In genomic region chr20:50900261-50900660, GRCh38 we compare ENCODE assay signal across 13 cellular contexts. TPM values are rescaled to one million over a fixed set of nuclear protein-coding genes. Genes with fewer than 3 reads are reported as not detected.
DNase-seq lines count a peak whose midpoint lies in the region; ATAC-seq, FAIRE-seq and TF ChIP-seq lines count a peak whose summit lies in the region.
"Had no signal": no experiment of that assay in that cellular context is flagged by ENCODE, and none has a peak within 500 bp of the region (broad histone marks: within the 10 kb centered on the region; RNA-seq: fewer than 3 reads in every experiment).

No MANE protein-coding gene starts in this region.

- H3F3A ChIP-seq in PC-3 (ENCODE audit: low read length, unreplicated experiment): no peaks in the 10 kb centered on the region

- no peak overlapping the region for H3K27ac ChIP-seq in HEK293 (ENCODE audit: extremely low read depth, low read depth, low read length)
- no peak overlapping the region for H3K27ac ChIP-seq in PC-3 (ENCODE audit: low read length)
- H3K27ac ChIP-seq in endothelial cell of umbilical vein (ENCODE audit: insufficient read depth, low read depth, low read length): no peak overlapping the region

- no peaks in the 10 kb centered on the region for H3K9me1 ChIP-seq in endothelial cell of umbilical vein (replicated peaks; ENCODE audit: control insufficient read depth, extremely low read depth, insufficient read depth, low read length)

- no peaks in the 10 kb centered on the region for H3K9me3 ChIP-seq in HEK293 (ENCODE audit: control insufficient read depth, insufficient read depth, low read depth, low read length)
- no peaks in the 10 kb centered on the region for H3K9me3 ChIP-seq in PC-3 (ENCODE audit: low read length)
- no peaks in the 10 kb centered on the region for H3K9me3 ChIP-seq in endothelial cell of umbilical vein (replicated peaks; ENCODE audit: control insufficient read depth, insufficient read depth, low read length)
- H3K9me3 ChIP-seq in HAP-1: no peaks in the 10 kb centered on the region

- peaks cover 51% of the 10 kb centered on the region for H3K79me2 ChIP-seq in PC-3 (ENCODE audit: low read length)
- peaks cover 62% of the 10 kb centered on the region for H3K79me2 ChIP-seq in endothelial cell of umbilical vein (ENCODE audit: control insufficient read depth, insufficient read depth, low read length)

- FAIRE-seq in endothelial cell of umbilical vein (lab: Jason Lieb, UNC): no peak
- FAIRE-seq in GM12892 (lab: Jason Lieb, UNC): no peak
- FAIRE-seq: D721Med, GM18507 had no signal

- intact Hi-C loops in PC-3 (cut with micrococcal nuclease): no loop called here
- intact Hi-C loops in endothelial cell of umbilical vein (cut with micrococcal nuclease): no loop called here

- H3K4me3 ChIP-seq in HEK293 (ENCODE audit: low read depth, low read length): no peak overlapping the region
- H3K4me3 ChIP-seq in PC-3 (ENCODE audit: low read length): no peak overlapping the region
- H3K4me3 ChIP-seq in endothelial cell of umbilical vein (replicated peaks in 1 of 3; ENCODE audit: insufficient read depth in 1 of 3, low read depth in 1 of 3, low read length in 3 of 3): no peak overlapping the region
- H3K4me3 ChIP-seq in HAP-1: no peak overlapping the region
- H3K4me3 ChIP-seq: GM23338 had no signal

- H3K27me3 ChIP-seq in PC-3 (ENCODE audit: low read length): no peaks in the 10 kb centered on the region
- no peaks in the 10 kb centered on the region for H3K27me3 ChIP-seq in endothelial cell of umbilical vein (ENCODE audit: control insufficient read depth in 2 of 2, insufficient read depth in 2 of 2, low read length in 2 of 2)
- no peaks in the 10 kb centered on the region for H3K27me3 ChIP-seq in HAP-1 (ENCODE audit: low read depth)

- H3K9ac ChIP-seq in PC-3 (ENCODE audit: low read length): no peak overlapping the region
- no peak overlapping the region for H3K9ac ChIP-seq in endothelial cell of umbilical vein (replicated peaks; ENCODE audit: extremely low read depth, insufficient read depth, low read length)

- H3K4me2 ChIP-seq in PC-3 (ENCODE audit: low read length) (no peak overlapping the region), endothelial cell of umbilical vein (ENCODE audit: insufficient read depth, low read length) (no peak overlapping the region)
- H3K4me2 ChIP-seq: GM23338 had no signal

- H2AFZ ChIP-seq in PC-3 (ENCODE audit: low read length) (no peak overlapping the region), endothelial cell of umbilical vein (ENCODE audit: low read depth, low read length) (no peak overlapping the region)
- H2AFZ ChIP-seq: GM23338 had no signal

- no peaks in the 10 kb centered on the region for H3K9me2 ChIP-seq in PC-3 (replicated peaks; ENCODE audit: low read length)

- H4K20me1 ChIP-seq in PC-3 (ENCODE audit: low read length) (peaks cover 45% of the 10 kb centered on the region), endothelial cell of umbilical vein (replicated peaks; ENCODE audit: control insufficient read depth, extremely low read depth, insufficient read depth, low read length) (peaks cover 8% of the 10 kb centered on the region)

- no peak for ATAC-seq in PC-3
- ATAC-seq: CD8-positive, alpha-beta T cell; GM23338 had no signal

- CTCF ChIA-PET in HEK293 (lab: Yijun Ruan, JAX): interaction anchor here (1.0 kb wide), 1 partner anchor 274 kb away, joined by 3 read pairs; no protein-coding TSS in a partner anchor
- CTCF ChIA-PET in PC-3 (lab: Charles Lee): no interaction called here
- CTCF ChIA-PET in endothelial cell of umbilical vein (lab: Charles Lee): no interaction called here

- TF ChIP-seq CTCF in HEK293 (tag by site-specific recombination; IDR thresholded peaks at IDR 0.05) (no peak), PC-3 (conservative IDR thresholded peaks at IDR 0.05; ENCODE audit: low read depth, low read length) (no peak), endothelial cell of umbilical vein (IDR thresholded peaks at IDR 0.05; ENCODE audit: extremely low read depth in 1 of 2, insufficient read depth in 1 of 2, low read depth in 1 of 2, low read length in 2 of 2) (no peak)

- H3K36me3 ChIP-seq in HEK293 (ENCODE audit: control insufficient read depth in 2 of 2, insufficient read depth in 1 of 2, low read length in 2 of 2): peaks cover 13 to 83% of the 10 kb centered on the region in 2 experiments
- peaks cover 66% of the 10 kb centered on the region for H3K36me3 ChIP-seq in PC-3 (ENCODE audit: low read depth, low read length)
- peaks cover 15 to 21% of the 10 kb centered on the region in 2 experiments for H3K36me3 ChIP-seq in endothelial cell of umbilical vein (ENCODE audit: control insufficient read depth in 2 of 2, extremely low read depth in 1 of 2, insufficient read depth in 2 of 2, low read length in 2 of 2)
- H3K36me3 ChIP-seq in HAP-1 (replicated peaks): peaks cover 89% of the 10 kb centered on the region

- in situ Hi-C loops in HAP-1 (cut with MboI; ENCODE audit: low sequenced_read_pairs): no loop called here

- no peak for TF ChIP-seq POLR2A in endothelial cell of umbilical vein (IDR thresholded peaks at IDR 0.05; ENCODE audit: low read depth, low read length)
- TF ChIP-seq POLR2A in GM12892 (IDR thresholded peaks at IDR 0.05; ENCODE audit: low read depth, low read length): no peak

- BruUV-seq in PC-3 (replicated peaks; lab: Mats Ljungman, UMichigan): no TSS peak
- no TSS peak for BruUV-seq in endothelial cell of umbilical vein (replicated peaks; lab: Mats Ljungman, UMichigan)

- no peaks in the 10 kb centered on the region; the same call in 1 of the 2 replicates for H3K4me1 ChIP-seq in HEK293 (ENCODE audit: control insufficient read depth, insufficient read depth, low read length)
- no peaks in the 10 kb centered on the region for H3K4me1 ChIP-seq in PC-3 (ENCODE audit: insufficient read depth, low read length)
- H3K4me1 ChIP-seq in endothelial cell of umbilical vein (ENCODE audit: control insufficient read depth, extremely low read depth, insufficient read depth, low read length): no peaks in the 10 kb centered on the region
- no peaks in the 10 kb centered on the region for H3K4me1 ChIP-seq in HAP-1

- dilution Hi-C loops in endothelial cell of umbilical vein (cut with MboI; ENCODE audit: extremely low pct_ligation_motif_present, low sequenced_read_pairs): no loop called here

- POLR2A ChIA-PET in HEK293 (lab: Yijun Ruan, JAX): no interaction called here
- POLR2A ChIA-PET in PC-3 (lab: Charles Lee; ENCODE audit: unreplicated experiment): interaction anchor here (0.6 kb wide), 1 partner anchor 121 kb away, joined by 5 read pairs; no protein-coding TSS in a partner anchor
- POLR2A ChIA-PET in endothelial cell of umbilical vein (lab: Charles Lee): no interaction called here

- peak; percentile 88 for DNase-seq in DMS53 (lab: John Stamatoyannopoulos, UW)
- peak; percentile 26 for DNase-seq in PC-3
- DNase-seq in endothelial cell of umbilical vein (ENCODE audit: low read depth, low spot score): no peak
- no peak for DNase-seq in GM12892 (ENCODE audit: insufficient read length)
- no peak for DNase-seq in HAP-1 (ENCODE audit: low spot score in 2 of 2)
- DNase-seq in NCI-H524 (lab: John Stamatoyannopoulos, UW): no peak
- DNase-seq: CD8-positive, alpha-beta T cell; COR-L47; H7 had no signal

TF ChIP-seq in HEK293, 187 proteins besides CTCF, POLR2A, EP300 and RAD21 (continues in another document):
- no peak for TF ChIP-seq ZNF133 (tag by site-specific recombination; IDR thresholded peaks at IDR 0.05)

TF ChIP-seq in endothelial cell of umbilical vein, 7 proteins besides CTCF, POLR2A, EP300 and RAD21 (continues in another document):
- TF ChIP-seq MAX (IDR thresholded peaks at IDR 0.05; ENCODE audit: insufficient read depth, insufficient read length) (no peak), MYC (IDR thresholded peaks at IDR 0.05; ENCODE audit: low read depth, low read length) (no peak), JUN (IDR thresholded peaks at IDR 0.05; ENCODE audit: borderline replicate concordance, insufficient read depth, insufficient read length, low read depth) (peak; percentile 9), GATA2 (IDR thresholded peaks at IDR 0.05; ENCODE audit: insufficient read depth, insufficient read length, low read depth, low read length) (no peak)

RNA-seq across cellular contexts. Expression of gene ADNP, which starts 31.0 kb away (rescaled TPM):
- total RNA-seq in PC-3 (2014; rRNA removed) (27.5 and 45.0 TPM in 2 replicates), endothelial cell of umbilical vein (66.0 and 69.0 TPM in 2 replicates)
- polyA plus RNA-seq in endothelial cell of umbilical vein: 13.4 and 17.8 TPM in 2 replicates
- 27.6 and 27.7 TPM in 2 replicates for polyA plus RNA-seq in endothelial cell of umbilical vein (2011; cell fraction: cytosol; rRNA removed)
- polyA plus RNA-seq in endothelial cell of umbilical vein (2011; cell fraction: nucleus; rRNA removed): 66.5 and 70.9 TPM in 2 replicates
- polyA plus RNA-seq in endothelial cell of umbilical vein (2012): 52.3 and 54.6 TPM in 2 replicates
- 47.8 and 61.2 TPM in 2 replicates for polyA minus RNA-seq in endothelial cell of umbilical vein
- 32.9 TPM for polyA minus RNA-seq in endothelial cell of umbilical vein (2011; cell fraction: cytosol; rRNA and poly(A)+ RNA removed)
- polyA minus RNA-seq in endothelial cell of umbilical vein (2011; cell fraction: nucleus; rRNA and poly(A)+ RNA removed): 49.4 and 64.7 TPM in 2 replicates
- polyA plus RNA-seq in GM12892 (2012; ENCODE audit: missing spikeins): 38.1 TPM

RNA-seq across cellular contexts. Expression of gene DPM1, which starts 58.1 kb away (rescaled TPM):
- total RNA-seq in PC-3 (2014; rRNA removed) (70.7 and 87.0 TPM in 2 replicates), endothelial cell of umbilical vein (38.7 and 41.9 TPM in 2 replicates)
- 21.4 and 33.9 TPM in 2 replicates for polyA plus RNA-seq in endothelial cell of umbilical vein
- polyA plus RNA-seq in endothelial cell of umbilical vein (2011; cell fraction: cytosol; rRNA removed): 46.5 and 58.3 TPM in 2 replicates
- 25.4 and 39.9 TPM in 2 replicates for polyA plus RNA-seq in endothelial cell of umbilical vein (2011; cell fraction: nucleus; rRNA removed)
- 57.4 and 72.7 TPM in 2 replicates for polyA plus RNA-seq in endothelial cell of umbilical vein (2012)
- 15.6 and 31.2 TPM in 2 replicates for polyA minus RNA-seq in endothelial cell of umbilical vein
- 33.0 TPM for polyA minus RNA-seq in endothelial cell of umbilical vein (2011; cell fraction: cytosol; rRNA and poly(A)+ RNA removed)
- 7.9 and 8.0 TPM in 2 replicates for polyA minus RNA-seq in endothelial cell of umbilical vein (2011; cell fraction: nucleus; rRNA and poly(A)+ RNA removed)
- 90.4 TPM for polyA plus RNA-seq in GM12892 (2012; ENCODE audit: missing spikeins)

RNA-seq across cellular contexts. Expression of gene MOCS3, which starts 58.4 kb away (rescaled TPM):
- total RNA-seq in PC-3 (2014; rRNA removed) (11.3 and 13.4 TPM in 2 replicates), endothelial cell of umbilical vein (3.6 and 4.2 TPM in 2 replicates)
- polyA plus RNA-seq in endothelial cell of umbilical vein: 3.2 and 4.0 TPM in 2 replicates
- polyA plus RNA-seq in endothelial cell of umbilical vein (2011; cell fraction: cytosol; rRNA removed): 2.2 and 2.6 TPM in 2 replicates
- polyA plus RNA-seq in endothelial cell of umbilical vein (2011; cell fraction: nucleus; rRNA removed): 1.2 and 1.5 TPM in 2 replicates
- polyA plus RNA-seq in endothelial cell of umbilical vein (2012): 2.2 and 2.5 TPM in 2 replicates
- 4.0 and 6.7 TPM in 2 replicates for polyA minus RNA-seq in endothelial cell of umbilical vein
- 8.6 TPM for polyA minus RNA-seq in endothelial cell of umbilical vein (2011; cell fraction: cytosol; rRNA and poly(A)+ RNA removed)
- polyA minus RNA-seq in endothelial cell of umbilical vein (2011; cell fraction: nucleus; rRNA and poly(A)+ RNA removed): 4.2 and 4.4 TPM in 2 replicates
- 1.9 TPM for polyA plus RNA-seq in GM12892 (2012; ENCODE audit: missing spikeins)

Comparison
In these comparisons a context has a peak if more than half of its experiments do, and no peak if none do; other contexts are left out.
1. DNase-seq: peak in DMS53 (single experiment) and PC-3 (single experiment); none in endothelial cell of umbilical vein (single experiment), GM12892 (single experiment), HAP-1 (0 of 2) and NCI-H524 (0 of 2).